In the genomic region with DNA sequence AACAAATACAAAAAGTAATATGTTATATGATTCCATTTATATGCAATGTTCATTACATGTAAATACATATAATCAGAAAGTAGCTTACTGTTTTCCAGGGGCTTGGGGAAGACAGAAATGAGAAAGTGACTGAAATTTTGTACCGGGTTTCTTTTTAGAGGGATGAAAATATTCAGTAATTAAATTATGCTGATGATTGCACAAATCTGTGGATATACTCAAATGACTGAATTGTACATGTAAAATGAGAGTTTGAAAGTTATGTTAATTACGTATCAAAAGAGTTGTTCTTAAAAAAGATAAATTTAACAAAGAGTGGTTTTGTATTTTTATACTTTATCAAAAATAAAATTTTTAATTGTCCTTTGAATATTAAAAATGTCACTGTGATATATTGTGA, we compare ENCODE assay signal across 8 cellular contexts.
"Had no signal": no experiment of that assay in that cellular context is flagged by ENCODE, and none has a peak within 500 bp of the region (broad histone marks: within the 10 kb centered on the region; RNA-seq: fewer than 3 reads in every experiment).

No MANE protein-coding gene starts in this region.

- H3K9ac ChIP-seq: KMS-11 had no signal

- ATAC-seq: GM23338 had no signal

- FAIRE-seq: H1, H54, HTR-8/SVneo had no signal

- DNase-seq: H9, HCEC 1CT, KBM-7 had no signal

- H3K4me2 ChIP-seq: GM23338, KMS-11 had no signal

- H3K27ac ChIP-seq: KMS-11 had no signal

- H3K4me3 ChIP-seq: GM23338 had no signal

- H2AFZ ChIP-seq: GM23338 had no signal
